In the genomic region with DNA sequence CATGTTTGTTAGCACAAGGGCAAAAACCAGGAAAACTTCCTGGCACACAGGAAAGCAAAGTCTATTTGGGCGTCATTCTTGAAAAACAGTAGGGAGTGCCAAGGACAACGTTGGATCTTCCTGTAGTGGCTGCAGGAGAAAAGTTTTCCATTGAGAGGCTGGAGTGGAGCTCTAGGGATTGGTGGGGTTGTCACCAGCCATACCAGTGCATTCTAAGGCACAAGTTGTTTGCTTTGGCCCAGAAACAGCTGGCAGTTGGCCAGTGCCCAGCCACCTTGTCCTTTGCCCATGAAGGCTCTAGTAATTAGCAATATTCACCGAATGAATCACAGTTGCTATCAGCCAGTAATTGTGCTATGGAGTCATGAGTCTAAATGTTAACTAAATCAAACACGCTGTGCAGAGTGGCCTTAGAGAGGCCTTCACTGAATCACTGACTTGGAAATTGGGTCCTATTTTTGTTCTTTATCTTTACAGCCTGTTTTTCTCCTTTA, we compare ENCODE assay signal across 8 cellular contexts. TPM values are rescaled to one million over a fixed set of nuclear protein-coding genes. Genes with fewer than 3 reads are reported as not detected.
DNase-seq lines count a peak whose midpoint lies in the region; ATAC-seq and TF ChIP-seq lines count a peak whose summit lies in the region.

No MANE protein-coding gene starts in this region.

- peaks cover 8% of the 10 kb centered on the region for H3K27me3 Mint-ChIP-seq in activated CD8-positive, alpha-beta T cell treated with anti-CD3 and anti-CD28 coated beads for 36 hours

- no peak for TF ChIP-seq CTCF in omental fat pad (IDR thresholded peaks at IDR 0.05)
- TF ChIP-seq CTCF in activated CD8-positive, alpha-beta T cell treated with anti-CD3 and anti-CD28 coated beads for 36 hours (IDR thresholded peaks at IDR 0.05), result no peak

- no peaks in the 10 kb centered on the region for H3K9me3 Mint-ChIP-seq in activated CD8-positive, alpha-beta T cell treated with anti-CD3 and anti-CD28 coated beads for 36 hours

- no peak overlapping the region for H3K4me3 Mint-ChIP-seq in activated CD8-positive, alpha-beta T cell treated with anti-CD3 and anti-CD28 coated beads for 36 hours

- peak; percentile 91 for DNase-seq in DMS79 treated with DMSO at 0.1 percent for 48 hours (lab: John Stamatoyannopoulos, UW)
- peak; percentile 34 for DNase-seq in NCI-H510A (lab: John Stamatoyannopoulos, UW)
- DNase-seq in dermis microvascular lymphatic vessel endothelial cell (ENCODE audit: low read depth in 2 of 2), result peak; percentile 59 to 99
- DNase-seq in omental fat pad (ENCODE audit: low spot score), result no peak
- DNase-seq in SKM-1 (lab: John Stamatoyannopoulos, UW; ENCODE audit: unreplicated experiment), result no peak
- DNase-seq in activated CD8-positive, alpha-beta T cell treated with anti-CD3 and anti-CD28 coated beads for 36 hours, result no peak

- H3K4me1 Mint-ChIP-seq in activated CD8-positive, alpha-beta T cell treated with anti-CD3 and anti-CD28 coated beads for 36 hours (ENCODE audit: low read depth), result peaks cover 30% of the 10 kb centered on the region

- ATAC-seq in omental fat pad (ENCODE audit: low FRiP score) (peak; percentile 50), GM18520 (IDR thresholded peaks at IDR 0.05; ENCODE audit: unreplicated experiment) (no peak), GM21526 (IDR thresholded peaks at IDR 0.05; ENCODE audit: low FRiP score, unreplicated experiment) (no peak)
- no peak for ATAC-seq in activated CD8-positive, alpha-beta T cell treated with anti-CD3 and anti-CD28 coated beads for 36 hours

- CTCF ChIA-PET in activated CD8-positive, alpha-beta T cell treated with anti-CD3 and anti-CD28 coated beads for 36 hours (lab: Charles Lee), result interaction anchor here (1.1 to 1.6 kb wide), 2 partner anchors 98 to 235 kb away, joined by 3 to 7 read pairs; a partner anchor contains a TSS

- H3K36me3 Mint-ChIP-seq in activated CD8-positive, alpha-beta T cell treated with anti-CD3 and anti-CD28 coated beads for 36 hours (ENCODE audit: low read depth), result no peaks in the 10 kb centered on the region

- intact Hi-C loops in activated CD8-positive, alpha-beta T cell treated with anti-CD3 and anti-CD28 coated beads for 36 hours (cut with micrococcal nuclease), result no loop called here

- no peak overlapping the region for H3K27ac Mint-ChIP-seq in activated CD8-positive, alpha-beta T cell treated with anti-CD3 and anti-CD28 coated beads for 36 hours

- POLR2A ChIA-PET in activated CD8-positive, alpha-beta T cell treated with anti-CD3 and anti-CD28 coated beads for 36 hours (lab: Charles Lee), result interaction anchor here (0.7 kb wide), 1 partner anchor 90 kb away, joined by 5 read pairs; no protein-coding TSS in a partner anchor

RNA-seq across cellular contexts. Expression of a gene that starts 26.4 kb away (rescaled TPM):
- total RNA-seq in dermis microvascular lymphatic vessel endothelial cell, result 0.90 and 4.3 TPM in 2 replicates
- total RNA-seq in omental fat pad, result 1 to 10 TPM in 1 of 4 donors, under 1 TPM in 2, not detected in 1; 0.36 to 2.4 (median 0.50) TPM
- total RNA-seq in activated CD8-positive, alpha-beta T cell treated with anti-CD3 and anti-CD28 coated beads for 36 hours, result under 1 TPM; 0.16 to 0.23 TPM

Comparison
In these comparisons a context has a peak if more than half of its experiments do, and no peak if none do; other contexts are left out.
1. DNase-seq: peak in DMS79 treated with DMSO at 0.1 percent for 48 hours (single experiment), NCI-H510A (single experiment) and dermis microvascular lymphatic vessel endothelial cell (2 of 2); none in omental fat pad (single experiment), SKM-1 (single experiment) and activated CD8-positive, alpha-beta T cell treated with anti-CD3 and anti-CD28 coated beads for 36 hours (single experiment).